In genomic region chr5:153835891-153836515, GRCh38 we compare ENCODE assay signal across 18 cellular contexts.
"Had no signal": no experiment of that assay in that cellular context is flagged by ENCODE, and none has a peak within 500 bp of the region (broad histone marks: within the 10 kb centered on the region; RNA-seq: fewer than 3 reads in every experiment).

No MANE protein-coding gene starts in this region.

- H3K4me3 ChIP-seq: lower lobe of right lung, ovary, psoas muscle, upper lobe of left lung had no signal

- DNase-seq: activated CD4-positive, CD25-positive, alpha-beta regulatory T cell treated with anti-CD3 and anti-CD28 coated beads, Interleukin-2, amount 50 U/mL, for 72 hours; activated CD8-positive, alpha-beta memory T cell treated with anti-CD3 and anti-CD28 coated beads for 24 hours; activated CD8-positive, alpha-beta memory T cell treated with anti-CD3 and anti-CD28 coated beads, Interleukin-2, amount 50 U/mL, for 4 hours; activated T-cell treated with anti-CD3 and anti-CD28 coated beads, Interleukin-2, amount 50 U/mL, for 24 hours; aorta; foreskin keratinocyte; immature natural killer cell; lower lobe of right lung; ovary; psoas muscle; right cardiac atrium; stimulated activated CD4-positive, alpha-beta T cell treated with anti-CD3 and anti-CD28 coated beads, Interleukin-4, amount 100 ng/mL, for 4 hours; stimulated activated naive CD8-positive, alpha-beta T cell treated with anti-CD3 and anti-CD28 coated beads, Interleukin-15, Interleukin-2, amounts not matched to agents 100 U/mL and 50 U/mL, for 24 hours; T-helper 2 cell; upper lobe of left lung had no signal

- H3K27ac ChIP-seq: epithelial cell of prostate, foreskin keratinocyte, lower lobe of right lung, neutrophil, ovary, psoas muscle, upper lobe of left lung, VCaP had no signal

- H3K36me3 ChIP-seq: lower lobe of right lung, neutrophil, ovary, upper lobe of left lung had no signal

- H3K9me3 ChIP-seq: lower lobe of right lung, neutrophil, ovary, psoas muscle, upper lobe of left lung had no signal

- H3K27me3 ChIP-seq: foreskin keratinocyte, neutrophil, ovary, upper lobe of left lung had no signal

- H3K4me1 ChIP-seq: foreskin keratinocyte, lower lobe of right lung, psoas muscle, upper lobe of left lung had no signal
